Comparison of ENCODE assay signal across 8 cellular contexts in genomic region chr10:69413221-69413865, GRCh38. TPM values are rescaled to one million over a fixed set of nuclear protein-coding genes. Genes with fewer than 3 reads are reported as not detected.
DNase-seq lines count a peak whose midpoint lies in the region; ATAC-seq and TF ChIP-seq lines count a peak whose summit lies in the region.

No MANE protein-coding gene starts in this region.

- peaks cover 12% of the 10 kb centered on the region for H3K4me1 ChIP-seq in CD8-positive, alpha-beta T cell (ENCODE audit: insufficient read depth, low read length)
- H3K4me1 ChIP-seq in PC-9 (replicated peaks; ENCODE audit: insufficient read depth), result peaks cover 20% of the 10 kb centered on the region
- H3K4me1 ChIP-seq in stomach, result peaks cover 14 to 48% (median 28%) of the 10 kb centered on the region in 4 donors

- no peaks in the 10 kb centered on the region for H3K9me3 Mint-ChIP-seq in CD8-positive, alpha-beta T cell

- DNase-seq in CD8-positive, alpha-beta T cell, result peak in 3 of 7 experiments; percentile 36 to 42 (median 40)
- DNase-seq in HK-2 (ENCODE audit: unreplicated experiment) (peak; percentile 48), PC-9 (peak in 1 of 2 experiments; percentile 49), cerebellar cortex (ENCODE audit: low spot score) (peak; percentile 99), kidney epithelial cell (ENCODE audit: low read depth) (no peak), stomach (peak; percentile 66)

- H3K4me1 Mint-ChIP-seq in CD8-positive, alpha-beta T cell (ENCODE audit: low read depth), result peaks cover 10% of the 10 kb centered on the region

- TF ChIP-seq CTCF in CD8-positive, alpha-beta T cell (IDR thresholded peaks at IDR 0.05), result peak; percentile 41
- TF ChIP-seq CTCF in PC-9 (conservative IDR thresholded peaks at IDR 0.05), result peak; percentile 69
- TF ChIP-seq CTCF in kidney epithelial cell (IDR thresholded peaks at IDR 0.05; ENCODE audit: insufficient read depth, low read length, poor library complexity, severe bottlenecking), result peak; percentile 66
- peak in 5 of 7 experiments; percentile 37 to 55 (median 40) for TF ChIP-seq CTCF in stomach (IDR thresholded peaks at IDR 0.05)

- no peaks in the 10 kb centered on the region for H3K9me3 ChIP-seq in CD8-positive, alpha-beta T cell (ENCODE audit: low read length)
- no peaks in the 10 kb centered on the region for H3K9me3 ChIP-seq in PC-9 (ENCODE audit: insufficient read depth, low read depth)
- H3K9me3 ChIP-seq in stomach, result no peaks in the 10 kb centered on the region

- no peak for ATAC-seq in CD8-positive, alpha-beta T cell
- ATAC-seq in HG02798 (IDR thresholded peaks at IDR 0.05; ENCODE audit: poor library complexity, unreplicated experiment) (no peak), HG02884 (IDR thresholded peaks at IDR 0.05; ENCODE audit: unreplicated experiment) (no peak)

- no peaks in the 10 kb centered on the region for H4K20me1 ChIP-seq in PC-9 (ENCODE audit: insufficient read depth)

- intact Hi-C loops in CD8-positive, alpha-beta T cell (cut with DNase I, micrococcal nuclease), result loop anchor here in 1 of 2 experiments (1.0 kb wide), 1 partner anchor 176 kb away; no protein-coding TSS in a partner anchor
- intact Hi-C loops in PC-9 (cut with micrococcal nuclease; ENCODE audit: unreplicated experiment), result loop anchor here (5.0 kb wide), 1 partner anchor 321 kb away; no protein-coding TSS in a partner anchor
- intact Hi-C loops in stomach (cut with DNase I; ENCODE audit: low total_unique reads), result loop anchor here (5.0 kb wide), 1 partner anchor 94 kb away; no protein-coding TSS in a partner anchor

- H3K27me3 Mint-ChIP-seq in CD8-positive, alpha-beta T cell (ENCODE audit: low read depth), result no peaks in the 10 kb centered on the region

- H3K79me2 ChIP-seq in PC-9 (ENCODE audit: low read depth), result no peaks in the 10 kb centered on the region

- POLR2A ChIA-PET in CD8-positive, alpha-beta T cell (lab: Charles Lee), result no interaction called here
- POLR2A ChIA-PET in PC-9 (lab: Charles Lee; ENCODE audit: unreplicated experiment), result no interaction called here

- H3K4me2 ChIP-seq in PC-9, result peak overlapping the region; percentile 1; the same call in 1 of the 2 replicates

- no TSS peak for BruUV-seq in PC-9 (replicated peaks; lab: Mats Ljungman, UMichigan)

- H3K4me3 ChIP-seq in CD8-positive, alpha-beta T cell (ENCODE audit: low read depth, low read length), result no peak overlapping the region
- H3K4me3 ChIP-seq in PC-9 (no peak overlapping the region), kidney epithelial cell (ENCODE audit: low read depth, low read length) (no peak overlapping the region), stomach (peak overlapping the region in 3 of 4 donors; percentile 17 to 40 (median 33))

- H3K27me3 ChIP-seq in CD8-positive, alpha-beta T cell (ENCODE audit: insufficient read depth, low read length), result no peaks in the 10 kb centered on the region
- H3K27me3 ChIP-seq in PC-9 (ENCODE audit: insufficient read depth, low read depth) (0 out of 2 replicates have a peak, but pooled peaks cover 8% of the 10 kb centered on the region), kidney epithelial cell (ENCODE audit: control insufficient read depth, insufficient read depth, low read length) (no peaks in the 10 kb centered on the region), stomach (no peaks in the 10 kb centered on the region)

- no peak for TF ChIP-seq EP300 in stomach (IDR thresholded peaks at IDR 0.05)

- no peak overlapping the region for H3K27ac ChIP-seq in CD8-positive, alpha-beta T cell (ENCODE audit: low read depth, low read length)
- H3K27ac ChIP-seq in PC-9, result no peak overlapping the region
- H3K27ac ChIP-seq in stomach, result peak overlapping the region in 4 of 5 donors; percentile 26 to 95 (median 50)

- H3F3A ChIP-seq in PC-9 (ENCODE audit: insufficient read depth, low read depth), result peaks cover under 1% of the 10 kb centered on the region; the same call in 1 of the 2 replicates

- H3K4me3 Mint-ChIP-seq in CD8-positive, alpha-beta T cell, result no peak overlapping the region

- TF ChIP-seq POLR2A in stomach (IDR thresholded peaks at IDR 0.05), result no peak

- no peaks in the 10 kb centered on the region for H3K36me3 Mint-ChIP-seq in CD8-positive, alpha-beta T cell

- H3K9me2 ChIP-seq in PC-9 (ENCODE audit: insufficient read depth), result no peaks in the 10 kb centered on the region

- WGBS in stomach, 5 donors, result 6 to 13% (median 8%) methylated on average over 13 of the region's 13 CpGs

- H2AFZ ChIP-seq in PC-9, result no peak overlapping the region

- CTCF ChIA-PET in CD8-positive, alpha-beta T cell (lab: Charles Lee), result interaction anchor here (0.6 to 1.0 kb wide), 2 partner anchors 9 to 31 kb away, joined by 3 to 4 read pairs; no protein-coding TSS in a partner anchor
- CTCF ChIA-PET in PC-9 (lab: Charles Lee), result interaction anchor here (0.6 kb wide), 1 partner anchor 277 kb away, joined by 10 read pairs; no protein-coding TSS in a partner anchor

- H3K36me3 ChIP-seq in CD8-positive, alpha-beta T cell (ENCODE audit: insufficient read depth, low read length), result no peaks in the 10 kb centered on the region
- no peaks in the 10 kb centered on the region for H3K36me3 ChIP-seq in PC-9 (ENCODE audit: low read depth)
- no peaks in the 10 kb centered on the region for H3K36me3 ChIP-seq in kidney epithelial cell (ENCODE audit: control insufficient read depth, insufficient read depth, low read length)
- H3K36me3 ChIP-seq in stomach, result no peaks in the 10 kb centered on the region

- no peak overlapping the region for H3K27ac Mint-ChIP-seq in CD8-positive, alpha-beta T cell

RNA-seq across cellular contexts. Expression of gene TACR2, which starts 3.4 kb away (rescaled TPM):
- not detected for total RNA-seq in CD8-positive, alpha-beta T cell
- total RNA-seq in PC-9 (2021), result 0.23 TPM in 1 of 2 replicates, not detected in the other
- total RNA-seq in kidney epithelial cell, result 0.27 TPM in 1 of 2 replicates, not detected in the other
- 100 to 1,000 TPM in 1 of 5 donors, 10 to 100 TPM in 3, 1 to 10 TPM in 1; 5.7 to 133 (median 14.3) TPM for total RNA-seq in stomach
- 10 to 100 TPM in 1 of 3 donors, under 1 TPM in 1, not detected in 1; 0.56 to 67.8 TPM for polyA plus RNA-seq in stomach

RNA-seq across cellular contexts. Expression of gene TSPAN15, which starts 37.9 kb away (rescaled TPM):
- 1 to 10 TPM; 1.9 to 2.6 TPM for total RNA-seq in CD8-positive, alpha-beta T cell
- total RNA-seq in PC-9 (2021), result 97.0 and 108 TPM in 2 replicates
- 19.4 and 22.4 TPM in 2 replicates for total RNA-seq in kidney epithelial cell
- 100 to 1,000 TPM in 1 of 5 donors, 10 to 100 TPM in 4; 23.5 to 153 (median 97.4) TPM for total RNA-seq in stomach
- 10 to 100 TPM; 35.4 to 67.8 (median 55.8) TPM for polyA plus RNA-seq in stomach

Comparison
In these comparisons a context has a peak if more than half of its experiments do, and no peak if none do; other contexts are left out.
1. H3K27ac ChIP-seq: peak in stomach (4 of 5); none in CD8-positive, alpha-beta T cell (single experiment) and PC-9 (single experiment).
2. H3K4me3 ChIP-seq: peak in stomach (3 of 4); none in CD8-positive, alpha-beta T cell (single experiment), PC-9 (single experiment) and kidney epithelial cell (single experiment).
3. Peak in every context shown above with its lines, with median percentiles within 50 percentile points of each other: CTCF ChIP-seq.